In genomic region chr2:72173640-72174321, GRCh38 we compare ENCODE assay signal across 1 cellular context.
TF ChIP-seq lines count a peak whose summit lies in the region.

No MANE protein-coding gene starts in this region.

TF ChIP-seq in K562, 482 proteins besides CTCF, POLR2A, EP300 and RAD21 (continued from another document):
- 0 out of 2 replicates have a peak, but pooled peaks have one; percentile 39 for TF ChIP-seq SMAD4 (CRISPR knock-in tag; conservative IDR thresholded peaks at IDR 0.05)
- peak; percentile 66 for TF ChIP-seq CBFA2T3 (IDR thresholded peaks at IDR 0.05)
- no peak for TF ChIP-seq ZNF239 (CRISPR knock-in tag; IDR thresholded peaks at IDR 0.05)
- no peak for TF ChIP-seq HNRNPLL (IDR thresholded peaks at IDR 0.05; ENCODE audit: low read depth, low read length, poor library complexity, severe bottlenecking)
- TF ChIP-seq ESRRA (IDR thresholded peaks at IDR 0.05; ENCODE audit: borderline replicate concordance, low read depth) = no peak
- TF ChIP-seq ZNF639 (CRISPR knock-in tag; conservative IDR thresholded peaks at IDR 0.05 in 1 of 2, IDR thresholded peaks at IDR 0.05 in 1 of 2) = peak in 1 of 2 experiments; percentile 43; a peak in 1 of 4 replicates
- no peak for TF ChIP-seq TBL1XR1 (IDR thresholded peaks at IDR 0.05; ENCODE audit: low read length in 2 of 2)
- no peak for TF ChIP-seq ZNF124 (CRISPR knock-in tag; IDR thresholded peaks at IDR 0.05)
- no peak for TF ChIP-seq KDM2B (CRISPR knock-in tag; IDR thresholded peaks at IDR 0.05)
- TF ChIP-seq CREBBP (IDR thresholded peaks at IDR 0.05; ENCODE audit: low read depth, low read length) = no peak
- TF ChIP-seq, protein P1, sequence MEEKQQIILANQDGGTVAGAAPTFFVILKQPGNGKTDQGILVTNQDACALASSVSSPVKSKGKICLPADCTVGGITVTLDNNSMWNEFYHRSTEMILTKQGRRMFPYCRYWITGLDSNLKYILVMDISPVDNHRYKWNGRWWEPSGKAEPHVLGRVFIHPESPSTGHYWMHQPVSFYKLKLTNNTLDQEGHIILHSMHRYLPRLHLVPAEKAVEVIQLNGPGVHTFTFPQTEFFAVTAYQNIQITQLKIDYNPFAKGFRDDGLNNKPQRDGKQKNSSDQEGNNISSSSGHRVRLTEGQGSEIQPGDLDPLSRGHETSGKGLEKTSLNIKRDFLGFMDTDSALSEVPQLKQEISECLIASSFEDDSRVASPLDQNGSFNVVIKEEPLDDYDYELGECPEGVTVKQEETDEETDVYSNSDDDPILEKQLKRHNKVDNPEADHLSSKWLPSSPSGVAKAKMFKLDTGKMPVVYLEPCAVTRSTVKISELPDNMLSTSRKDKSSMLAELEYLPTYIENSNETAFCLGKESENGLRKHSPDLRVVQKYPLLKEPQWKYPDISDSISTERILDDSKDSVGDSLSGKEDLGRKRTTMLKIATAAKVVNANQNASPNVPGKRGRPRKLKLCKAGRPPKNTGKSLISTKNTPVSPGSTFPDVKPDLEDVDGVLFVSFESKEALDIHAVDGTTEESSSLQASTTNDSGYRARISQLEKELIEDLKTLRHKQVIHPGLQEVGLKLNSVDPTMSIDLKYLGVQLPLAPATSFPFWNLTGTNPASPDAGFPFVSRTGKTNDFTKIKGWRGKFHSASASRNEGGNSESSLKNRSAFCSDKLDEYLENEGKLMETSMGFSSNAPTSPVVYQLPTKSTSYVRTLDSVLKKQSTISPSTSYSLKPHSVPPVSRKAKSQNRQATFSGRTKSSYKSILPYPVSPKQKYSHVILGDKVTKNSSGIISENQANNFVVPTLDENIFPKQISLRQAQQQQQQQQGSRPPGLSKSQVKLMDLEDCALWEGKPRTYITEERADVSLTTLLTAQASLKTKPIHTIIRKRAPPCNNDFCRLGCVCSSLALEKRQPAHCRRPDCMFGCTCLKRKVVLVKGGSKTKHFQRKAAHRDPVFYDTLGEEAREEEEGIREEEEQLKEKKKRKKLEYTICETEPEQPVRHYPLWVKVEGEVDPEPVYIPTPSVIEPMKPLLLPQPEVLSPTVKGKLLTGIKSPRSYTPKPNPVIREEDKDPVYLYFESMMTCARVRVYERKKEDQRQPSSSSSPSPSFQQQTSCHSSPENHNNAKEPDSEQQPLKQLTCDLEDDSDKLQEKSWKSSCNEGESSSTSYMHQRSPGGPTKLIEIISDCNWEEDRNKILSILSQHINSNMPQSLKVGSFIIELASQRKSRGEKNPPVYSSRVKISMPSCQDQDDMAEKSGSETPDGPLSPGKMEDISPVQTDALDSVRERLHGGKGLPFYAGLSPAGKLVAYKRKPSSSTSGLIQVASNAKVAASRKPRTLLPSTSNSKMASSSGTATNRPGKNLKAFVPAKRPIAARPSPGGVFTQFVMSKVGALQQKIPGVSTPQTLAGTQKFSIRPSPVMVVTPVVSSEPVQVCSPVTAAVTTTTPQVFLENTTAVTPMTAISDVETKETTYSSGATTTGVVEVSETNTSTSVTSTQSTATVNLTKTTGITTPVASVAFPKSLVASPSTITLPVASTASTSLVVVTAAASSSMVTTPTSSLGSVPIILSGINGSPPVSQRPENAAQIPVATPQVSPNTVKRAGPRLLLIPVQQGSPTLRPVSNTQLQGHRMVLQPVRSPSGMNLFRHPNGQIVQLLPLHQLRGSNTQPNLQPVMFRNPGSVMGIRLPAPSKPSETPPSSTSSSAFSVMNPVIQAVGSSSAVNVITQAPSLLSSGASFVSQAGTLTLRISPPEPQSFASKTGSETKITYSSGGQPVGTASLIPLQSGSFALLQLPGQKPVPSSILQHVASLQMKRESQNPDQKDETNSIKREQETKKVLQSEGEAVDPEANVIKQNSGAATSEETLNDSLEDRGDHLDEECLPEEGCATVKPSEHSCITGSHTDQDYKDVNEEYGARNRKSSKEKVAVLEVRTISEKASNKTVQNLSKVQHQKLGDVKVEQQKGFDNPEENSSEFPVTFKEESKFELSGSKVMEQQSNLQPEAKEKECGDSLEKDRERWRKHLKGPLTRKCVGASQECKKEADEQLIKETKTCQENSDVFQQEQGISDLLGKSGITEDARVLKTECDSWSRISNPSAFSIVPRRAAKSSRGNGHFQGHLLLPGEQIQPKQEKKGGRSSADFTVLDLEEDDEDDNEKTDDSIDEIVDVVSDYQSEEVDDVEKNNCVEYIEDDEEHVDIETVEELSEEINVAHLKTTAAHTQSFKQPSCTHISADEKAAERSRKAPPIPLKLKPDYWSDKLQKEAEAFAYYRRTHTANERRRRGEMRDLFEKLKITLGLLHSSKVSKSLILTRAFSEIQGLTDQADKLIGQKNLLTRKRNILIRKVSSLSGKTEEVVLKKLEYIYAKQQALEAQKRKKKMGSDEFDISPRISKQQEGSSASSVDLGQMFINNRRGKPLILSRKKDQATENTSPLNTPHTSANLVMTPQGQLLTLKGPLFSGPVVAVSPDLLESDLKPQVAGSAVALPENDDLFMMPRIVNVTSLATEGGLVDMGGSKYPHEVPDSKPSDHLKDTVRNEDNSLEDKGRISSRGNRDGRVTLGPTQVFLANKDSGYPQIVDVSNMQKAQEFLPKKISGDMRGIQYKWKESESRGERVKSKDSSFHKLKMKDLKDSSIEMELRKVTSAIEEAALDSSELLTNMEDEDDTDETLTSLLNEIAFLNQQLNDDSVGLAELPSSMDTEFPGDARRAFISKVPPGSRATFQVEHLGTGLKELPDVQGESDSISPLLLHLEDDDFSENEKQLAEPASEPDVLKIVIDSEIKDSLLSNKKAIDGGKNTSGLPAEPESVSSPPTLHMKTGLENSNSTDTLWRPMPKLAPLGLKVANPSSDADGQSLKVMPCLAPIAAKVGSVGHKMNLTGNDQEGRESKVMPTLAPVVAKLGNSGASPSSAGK (IDR thresholded peaks at IDR 0.05) = no peak
- TF ChIP-seq, protein P2, sequence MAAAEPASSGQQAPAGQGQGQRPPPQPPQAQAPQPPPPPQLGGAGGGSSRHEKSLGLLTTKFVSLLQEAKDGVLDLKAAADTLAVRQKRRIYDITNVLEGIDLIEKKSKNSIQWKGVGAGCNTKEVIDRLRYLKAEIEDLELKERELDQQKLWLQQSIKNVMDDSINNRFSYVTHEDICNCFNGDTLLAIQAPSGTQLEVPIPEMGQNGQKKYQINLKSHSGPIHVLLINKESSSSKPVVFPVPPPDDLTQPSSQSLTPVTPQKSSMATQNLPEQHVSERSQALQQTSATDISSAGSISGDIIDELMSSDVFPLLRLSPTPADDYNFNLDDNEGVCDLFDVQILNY (CRISPR knock-in tag; IDR thresholded peaks at IDR 0.05) = no peak
- no peak for TF ChIP-seq ZNF707 (CRISPR knock-in tag; conservative IDR thresholded peaks at IDR 0.05)
- TF ChIP-seq SOX6 (IDR thresholded peaks at IDR 0.05) = peak; percentile 22; the same call in 1 of the 2 replicates
- TF ChIP-seq CTBP1 (IDR thresholded peaks at IDR 0.05; ENCODE audit: borderline replicate concordance) = 0 out of 2 replicates have a peak, but pooled peaks have one; percentile 13
- TF ChIP-seq, protein P3, sequence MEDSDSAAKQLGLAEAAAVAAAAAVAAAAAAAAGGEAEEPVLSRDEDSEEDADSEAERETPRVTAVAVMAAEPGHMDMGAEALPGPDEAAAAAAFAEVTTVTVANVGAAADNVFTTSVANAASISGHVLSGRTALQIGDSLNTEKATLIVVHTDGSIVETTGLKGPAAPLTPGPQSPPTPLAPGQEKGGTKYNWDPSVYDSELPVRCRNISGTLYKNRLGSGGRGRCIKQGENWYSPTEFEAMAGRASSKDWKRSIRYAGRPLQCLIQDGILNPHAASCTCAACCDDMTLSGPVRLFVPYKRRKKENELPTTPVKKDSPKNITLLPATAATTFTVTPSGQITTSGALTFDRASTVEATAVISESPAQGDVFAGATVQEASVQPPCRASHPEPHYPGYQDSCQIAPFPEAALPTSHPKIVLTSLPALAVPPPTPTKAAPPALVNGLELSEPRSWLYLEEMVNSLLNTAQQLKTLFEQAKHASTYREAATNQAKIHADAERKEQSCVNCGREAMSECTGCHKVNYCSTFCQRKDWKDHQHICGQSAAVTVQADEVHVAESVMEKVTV (CRISPR knock-in tag; IDR thresholded peaks at IDR 0.05) = no peak
- TF ChIP-seq, protein P4, sequence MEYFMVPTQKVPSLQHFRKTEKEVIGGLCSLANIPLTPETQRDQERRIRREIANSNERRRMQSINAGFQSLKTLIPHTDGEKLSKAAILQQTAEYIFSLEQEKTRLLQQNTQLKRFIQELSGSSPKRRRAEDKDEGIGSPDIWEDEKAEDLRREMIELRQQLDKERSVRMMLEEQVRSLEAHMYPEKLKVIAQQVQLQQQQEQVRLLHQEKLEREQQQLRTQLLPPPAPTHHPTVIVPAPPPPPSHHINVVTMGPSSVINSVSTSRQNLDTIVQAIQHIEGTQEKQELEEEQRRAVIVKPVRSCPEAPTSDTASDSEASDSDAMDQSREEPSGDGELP (CRISPR knock-in tag; IDR thresholded peaks at IDR 0.05; ENCODE audit: borderline replicate concordance) = peak; percentile 18; the same call in 1 of the 2 replicates
- no peak for TF ChIP-seq ZC3H4 (CRISPR knock-in tag; IDR thresholded peaks at IDR 0.05; ENCODE audit: borderline replicate concordance)
- TF ChIP-seq JUND (IDR thresholded peaks at IDR 0.05; ENCODE audit: borderline replicate concordance, low read depth, low read length) = no peak
- TF ChIP-seq JUND (tag; IDR thresholded peaks at IDR 0.05; ENCODE audit: borderline replicate concordance, low read depth, low read length) = no peak
- no peak for TF ChIP-seq ZNF699 (CRISPR knock-in tag; IDR thresholded peaks at IDR 0.05; ENCODE audit: insufficient replicate concordance)
- TF ChIP-seq TCF3 (CRISPR knock-in tag; IDR thresholded peaks at IDR 0.05) = 0 out of 2 replicates have a peak, but pooled peaks have one; percentile 13
- peak; percentile 49 for TF ChIP-seq CBFA2T2 (conservative IDR thresholded peaks at IDR 0.05)
- TF ChIP-seq KAT2B (IDR thresholded peaks at IDR 0.05; ENCODE audit: low read depth, low read length) = no peak
- peak; percentile 26; the same call in 1 of the 2 replicates for TF ChIP-seq ARID1B (IDR thresholded peaks at IDR 0.05)
TF ChIP-seq in K562: peak in this region for 9.
